12 cellular contexts compared by ENCODE assay signal in genomic region chr10:88070080-88070880, GRCh38.
A peak's percentile ranks its signal among the peaks of the same experiment; 100 is the strongest.
DNase-seq lines count a peak whose midpoint lies in the region; ATAC-seq and TF ChIP-seq lines count a peak whose summit lies in the region.
"Had no signal": no experiment of that assay in that cellular context is flagged by ENCODE, and none has a peak within 500 bp of the region (broad histone marks: within the 10 kb centered on the region; RNA-seq: fewer than 3 reads in every experiment).

No MANE protein-coding gene starts in this region.

- H2AFZ ChIP-seq in PC-9: no peak overlapping the region

- no peaks in the 10 kb centered on the region for H3K36me3 ChIP-seq in PC-9 (ENCODE audit: low read depth)

- POLR2A ChIA-PET in PC-9 (lab: Charles Lee; ENCODE audit: unreplicated experiment): no interaction called here

- no peak overlapping the region for H3K4me2 ChIP-seq in PC-9

- BruUV-seq in PC-9 (replicated peaks; lab: Mats Ljungman, UMichigan): no TSS peak

- H3K9me2 ChIP-seq in PC-9 (ENCODE audit: insufficient read depth): no peaks in the 10 kb centered on the region

- no peak overlapping the region for H3K4me3 ChIP-seq in PC-9
- H3K4me3 ChIP-seq: skin epidermis had no signal

- H4K20me1 ChIP-seq in PC-9 (ENCODE audit: insufficient read depth): no peaks in the 10 kb centered on the region

- intact Hi-C loops in activated CD4-positive, alpha-beta T cell treated with anti-CD3 and anti-CD28 coated beads, Interleukin-2, amount 10 ng/mL, durations not matched to agents 24 days and 14 days (cut with micrococcal nuclease): no loop called here
- intact Hi-C loops in PC-9 (cut with micrococcal nuclease; ENCODE audit: unreplicated experiment): no loop called here

- peaks cover 25% of the 10 kb centered on the region for H3K4me1 Mint-ChIP-seq in activated CD4-positive, alpha-beta T cell treated with anti-CD3 and anti-CD28 coated beads, Interleukin-2, amount 10 ng/mL, durations not matched to agents 24 days and 14 days

- H3K9me3 ChIP-seq in PC-9 (ENCODE audit: insufficient read depth, low read depth): no peaks in the 10 kb centered on the region

- in situ Hi-C loops in SK-MEL-5 (cut with HindIII; ENCODE audit: low pct_unique_long_range_greater_than_20kb, low sequenced_read_pairs): no loop called here

- no peak overlapping the region for H3K4me3 Mint-ChIP-seq in activated CD4-positive, alpha-beta T cell treated with anti-CD3 and anti-CD28 coated beads, Interleukin-2, amount 10 ng/mL, durations not matched to agents 24 days and 14 days
- H3K4me3 Mint-ChIP-seq: immature natural killer cell had no signal

- peak; percentile 36 for ATAC-seq in HG02973 (IDR thresholded peaks at IDR 0.05; ENCODE audit: unreplicated experiment)
- ATAC-seq in omental fat pad (ENCODE audit: low FRiP score): no peak
- ATAC-seq: HCT116 had no signal

- no peaks in the 10 kb centered on the region for H3K4me1 ChIP-seq in PC-9 (replicated peaks; ENCODE audit: insufficient read depth)

- CTCF ChIA-PET in PC-9 (lab: Charles Lee): no interaction called here

- H3K79me2 ChIP-seq in PC-9 (ENCODE audit: low read depth): no peaks in the 10 kb centered on the region

- H3K27me3 Mint-ChIP-seq in activated CD4-positive, alpha-beta T cell treated with anti-CD3 and anti-CD28 coated beads, Interleukin-2, amount 10 ng/mL, durations not matched to agents 24 days and 14 days: peaks cover 13% of the 10 kb centered on the region

- H3F3A ChIP-seq in PC-9 (ENCODE audit: insufficient read depth, low read depth): no peaks in the 10 kb centered on the region

- peaks cover 14% of the 10 kb centered on the region for H3K9me3 Mint-ChIP-seq in activated CD4-positive, alpha-beta T cell treated with anti-CD3 and anti-CD28 coated beads, Interleukin-2, amount 10 ng/mL, durations not matched to agents 24 days and 14 days
- H3K9me3 Mint-ChIP-seq: immature natural killer cell had no signal

- no peaks in the 10 kb centered on the region for H3K36me3 Mint-ChIP-seq in activated CD4-positive, alpha-beta T cell treated with anti-CD3 and anti-CD28 coated beads, Interleukin-2, amount 10 ng/mL, durations not matched to agents 24 days and 14 days (ENCODE audit: low read depth)

- no peak overlapping the region for H3K27ac Mint-ChIP-seq in activated CD4-positive, alpha-beta T cell treated with anti-CD3 and anti-CD28 coated beads, Interleukin-2, amount 10 ng/mL, durations not matched to agents 24 days and 14 days
- H3K27ac Mint-ChIP-seq: immature natural killer cell had no signal

- H3K27ac ChIP-seq in PC-9: no peak overlapping the region
- H3K27ac ChIP-seq: skin epidermis had no signal

- TF ChIP-seq CTCF in omental fat pad (IDR thresholded peaks at IDR 0.05): no peak
- no peak for TF ChIP-seq CTCF in PC-9 (conservative IDR thresholded peaks at IDR 0.05)

- no peaks in the 10 kb centered on the region for H3K27me3 ChIP-seq in PC-9 (ENCODE audit: insufficient read depth, low read depth)

- DNase-seq in NCI-H510A treated with DMSO at 0.1 percent for 48 hours (lab: John Stamatoyannopoulos, UW) (peak; percentile 39), NCI-H510A (lab: John Stamatoyannopoulos, UW) (no peak), SK-MEL-5 (ENCODE audit: low read depth, low spot score) (peak; percentile 26), occipital lobe (lab: John Stamatoyannopoulos, UW) (no peak), omental fat pad (ENCODE audit: low spot score) (no peak), PC-9 (no peak)
- no peak for DNase-seq in activated CD4-positive, alpha-beta T cell treated with anti-CD3 and anti-CD28 coated beads, Interleukin-2, amount 10 ng/mL, durations not matched to agents 24 days and 14 days
- DNase-seq: activated CD4-positive, alpha-beta T cell treated with anti-CD3 and anti-CD28 coated beads for 48 hours; immature natural killer cell had no signal

Comparison
In these comparisons a context has a peak if more than half of its experiments do, and no peak if none do; other contexts are left out.
1. DNase-seq: peak in NCI-H510A treated with DMSO at 0.1 percent for 48 hours (single experiment) and SK-MEL-5 (single experiment); none in NCI-H510A (single experiment), occipital lobe (single experiment), omental fat pad (single experiment), activated CD4-positive, alpha-beta T cell treated with anti-CD3 and anti-CD28 coated beads, Interleukin-2, amount 10 ng/mL, durations not matched to agents 24 days and 14 days (single experiment) and PC-9 (0 of 2).